ENCODE assay signal across 1 cellular context in the genomic region with DNA sequence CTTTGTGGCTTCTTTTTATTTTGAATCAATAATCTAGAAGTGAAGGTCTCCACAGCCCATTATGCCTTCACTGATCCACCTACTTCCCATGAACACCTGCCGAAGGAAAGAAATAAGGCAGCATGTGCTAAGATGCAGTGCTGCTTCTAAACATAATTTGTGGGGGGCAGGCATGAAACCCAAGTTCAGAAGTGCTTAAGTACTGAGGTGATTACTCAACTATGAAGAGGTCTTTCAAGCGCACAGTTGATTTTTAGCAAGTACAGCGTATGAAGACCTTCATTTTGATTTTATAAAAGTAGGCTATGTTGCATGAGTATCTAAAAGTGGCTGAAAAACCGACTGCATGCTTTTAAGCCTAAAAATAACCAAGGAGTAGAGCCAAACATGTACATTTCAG.
TF ChIP-seq lines count a peak whose summit lies in the region.

No MANE protein-coding gene starts in this region.

TF ChIP-seq in GM12878, 131 proteins besides CTCF, POLR2A, EP300 and RAD21 (continued from another document):
- TF ChIP-seq ZBTB11 (CRISPR knock-in tag; IDR thresholded peaks at IDR 0.05): no peak
- no peak for TF ChIP-seq POLR2AphosphoS2 (IDR thresholded peaks at IDR 0.05; ENCODE audit: low read depth, low read length)
- no peak for TF ChIP-seq NR2F1 (conservative IDR thresholded peaks at IDR 0.05)
- TF ChIP-seq RELA (IDR thresholded peaks at IDR 0.05; ENCODE audit: borderline replicate concordance, partially characterized antibody): no peak
TF ChIP-seq in GM12878: peak in this region for 0.
